Comparison of ENCODE assay signal across 19 cellular contexts in genomic region chr2:183232161-183232865, GRCh38.
DNase-seq lines count a peak whose midpoint lies in the region; ATAC-seq, FAIRE-seq and TF ChIP-seq lines count a peak whose summit lies in the region.
"Had no signal": no experiment of that assay in that cellular context is flagged by ENCODE, and none has a peak within 500 bp of the region (broad histone marks: within the 10 kb centered on the region; RNA-seq: fewer than 3 reads in every experiment).

No MANE protein-coding gene starts in this region.

- no peak for FAIRE-seq in frontal cortex (lab: Jason Lieb, UNC)
- FAIRE-seq: RCC 7860 had no signal

- H3K27ac ChIP-seq in lower lobe of right lung, result no peak overlapping the region

- TF ChIP-seq CTCF in choroid plexus epithelial cell (conservative IDR thresholded peaks at IDR 0.05; ENCODE audit: low read depth, low read length), result no peak
- no peak for TF ChIP-seq CTCF in lower lobe of right lung (IDR thresholded peaks at IDR 0.05)

- DNase-seq in LHCN-M2 (ENCODE audit: low read depth) (peak; percentile 12), choroid plexus epithelial cell (ENCODE audit: low read depth) (peak; percentile 12), fibroblast of the conjunctiva (ENCODE audit: low read depth) (peak; percentile 12), skeletal muscle cell (ENCODE audit: low read depth) (peak; percentile 13), NCI-H226 (no peak), MV-4-11 (lab: John Stamatoyannopoulos, UW) (no peak), lower lobe of right lung (no peak), frontal cortex (ENCODE audit: low spot score in 2 of 2) (no peak)
- DNase-seq: BE2C; CD4-positive, CD25-positive, alpha-beta regulatory T cell; COR-L47; DMS153; GDM1; NCI-H1105 treated with DMSO at 0.1 percent for 48 hours; NCI-H1694; NCI-H2081 treated with DMSO at 0.1 percent for 48 hours had no signal

- no peaks in the 10 kb centered on the region for H3K36me3 ChIP-seq in lower lobe of right lung
- H3K36me3 ChIP-seq: BE2C, HAP-1 had no signal

- no peak overlapping the region for H3K4me3 ChIP-seq in choroid plexus epithelial cell (ENCODE audit: low read depth, low read length)
- H3K4me3 ChIP-seq in skeletal muscle cell (ENCODE audit: low read depth, low read length), result no peak overlapping the region
- no peak overlapping the region for H3K4me3 ChIP-seq in lower lobe of right lung
- H3K4me3 ChIP-seq: HAP-1 had no signal

- no peaks in the 10 kb centered on the region for H3K4me1 ChIP-seq in lower lobe of right lung
- H3K4me1 ChIP-seq: BE2C had no signal

- no peak for ATAC-seq in lower lobe of right lung
- ATAC-seq: Right ventricle myocardium inferior had no signal

- no peaks in the 10 kb centered on the region for H3K27me3 ChIP-seq in lower lobe of right lung (ENCODE audit: low read depth)
- H3K27me3 ChIP-seq: BE2C had no signal

- intact Hi-C loops in lower lobe of right lung (cut with DNase I), result no loop called here

- H3K9me3 ChIP-seq in lower lobe of right lung, result no peaks in the 10 kb centered on the region
- H3K9me3 ChIP-seq: BE2C, HAP-1 had no signal

Comparison
In these comparisons a context has a peak if more than half of its experiments do, and no peak if none do; other contexts are left out.
1. DNase-seq: peak in LHCN-M2 (single experiment), choroid plexus epithelial cell (single experiment), fibroblast of the conjunctiva (single experiment) and skeletal muscle cell (single experiment); none in NCI-H226 (single experiment), MV-4-11 (single experiment), lower lobe of right lung (single experiment) and frontal cortex (0 of 2).